Comparison of ENCODE assay signal across 1 cellular context in genomic region chr10:112371326-112371725, GRCh38. TPM values are rescaled to one million over a fixed set of nuclear protein-coding genes. Genes with fewer than 3 reads are reported as not detected.
"Had no signal": no experiment of that assay in that cellular context is flagged by ENCODE, and none has a peak within 500 bp of the region (broad histone marks: within the 10 kb centered on the region; RNA-seq: fewer than 3 reads in every experiment).

No MANE protein-coding gene starts in this region.

RNA-seq across cellular contexts. Expression of gene ACSL5, which starts 2.6 kb away (rescaled TPM):
- total RNA-seq: mesothelial cell of epicardium had no signal
